28 cellular contexts compared by ENCODE assay signal in genomic region chr3:137097852-137098251, GRCh38.
"Had no signal": no experiment of that assay in that cellular context is flagged by ENCODE, and none has a peak within 500 bp of the region (broad histone marks: within the 10 kb centered on the region; RNA-seq: fewer than 3 reads in every experiment).

No MANE protein-coding gene starts in this region.

- H3K9me3 ChIP-seq: MG63, Peyer's patch, SJSA1, SK-N-SH had no signal

- H3K4me3 ChIP-seq: MG63, Peyer's patch, SJSA1 had no signal

- H3K4me1 ChIP-seq: Peyer's patch, SJSA1 had no signal

- DNase-seq: KG1, MG63, NCI-H1048, NCI-H1092 treated with DMSO at 0.1 percent for 48 hours, NCI-H1105 treated with DMSO at 0.1 percent for 48 hours, NCI-H1417, NCI-H1436, NCI-H146, NCI-H1694, NCI-H187, NCI-H1930, NCI-H2029 treated with DMSO at 0.1 percent for 48 hours, NCI-H2081 treated with DMSO at 0.1 percent for 48 hours, NCI-H2107, NCI-H2171, NCI-H345, NCI-H446, NCI-H510A treated with DMSO at 0.1 percent for 48 hours, NCI-H524 treated with DMSO at 0.1 percent for 48 hours, NCI-H526 treated with DMSO at 0.1 percent for 48 hours, NCI-H774, Peyer's patch, Right ventricle myocardium superior, RPMI8226, SHP77 treated with DMSO at 0.1 percent for 48 hours, SK-N-SH, SW 1271 had no signal

- H3K9ac ChIP-seq: SK-N-SH had no signal

- H3K36me3 ChIP-seq: MG63, Peyer's patch, SJSA1 had no signal

- H3K27ac ChIP-seq: Peyer's patch, SJSA1 had no signal

- H3K27me3 ChIP-seq: MG63, Peyer's patch had no signal

- H3K4me2 ChIP-seq: SK-N-SH had no signal
